23 cellular contexts compared by ENCODE assay signal in genomic region chr19:46186717-46187101, GRCh38. TPM values are rescaled to one million over a fixed set of nuclear protein-coding genes. Genes with fewer than 3 reads are reported as not detected.
"Had no signal": no experiment of that assay in that cellular context is flagged by ENCODE, and none has a peak within 500 bp of the region (broad histone marks: within the 10 kb centered on the region; RNA-seq: fewer than 3 reads in every experiment).

No MANE protein-coding gene starts in this region.

- ATAC-seq: gastrocnemius medialis; naive thymus-derived CD8-positive, alpha-beta T cell; sciatic nerve; stimulated activated effector memory CD8-positive, alpha-beta T cell treated with anti-CD3 and anti-CD28 coated beads, Interleukin-12 subunit alpha, Interleukin-12 subunit beta, amount 100 ng/mL, for 72 hours had no signal

- H3K4me3 ChIP-seq: colonic mucosa, gastrocnemius medialis, ovary, thoracic aorta had no signal

- H3K9me3 ChIP-seq: colonic mucosa, gastrocnemius medialis, ovary, thoracic aorta had no signal

- DNase-seq: activated CD4-positive, alpha-beta T cell treated with anti-CD3 and anti-CD28 coated beads for 1 hour; activated CD4-positive, alpha-beta T cell treated with anti-CD3 and anti-CD28 coated beads, Interleukin-2, amount 50 U/mL, for 48 hours; activated gamma-delta T cell treated with Interleukin-2 at 50 U/mL for 16 hours; anterior cingulate cortex; brain microvascular endothelial cell; central memory CD4-positive, alpha-beta T cell; colonic mucosa; erythroblast; gastrocnemius medialis; head of caudate nucleus; naive thymus-derived CD8-positive, alpha-beta T cell; ovary; stimulated activated CD4-positive, alpha-beta T cell treated with anti-CD3 and anti-CD28 coated beads, Interleukin-4, amount 100 ng/mL, for 24 hours; SW 1271; T-helper 2 cell; WERI-Rb-1 had no signal

- H3K4me1 ChIP-seq: colonic mucosa, gastrocnemius medialis had no signal

- H3K27me3 ChIP-seq: colonic mucosa, ovary had no signal

- H3K27ac ChIP-seq: brain microvascular endothelial cell, colonic mucosa, gastrocnemius medialis, ovary, thoracic aorta, WERI-Rb-1 had no signal

- H3K36me3 ChIP-seq: brain microvascular endothelial cell, colonic mucosa, gastrocnemius medialis, ovary, thoracic aorta, WERI-Rb-1 had no signal

RNA-seq across cellular contexts. Expression of gene IGFL2, which starts 38.7 kb away (rescaled TPM):
- total RNA-seq: gastrocnemius medialis; mucosa of gallbladder; naive thymus-derived CD8-positive, alpha-beta T cell; ureter had no signal
- polyA plus RNA-seq: liver; naive thymus-derived CD8-positive, alpha-beta T cell; ovary had no signal

RNA-seq across cellular contexts. Expression of gene IGFL1, which starts 42.8 kb away (rescaled TPM):
- total RNA-seq: activated T-helper 1 cell treated with anti-CD3 and anti-CD28 coated beads, Interleukin-12 subunit alpha, Interleukin-12 subunit beta, Interleukin-2, Interleukin-4 antibody, amounts not matched to agents 30 ng/mL and 10 ng/mL and 1 ng/mL, durations not matched to agents 14 hours and 24 hours and 36 hours; colonic mucosa; gastrocnemius medialis; liver; mucosa of gallbladder; naive thymus-derived CD8-positive, alpha-beta T cell; ovary; sciatic nerve; thoracic aorta had no signal
- polyA plus RNA-seq: liver; naive thymus-derived CD8-positive, alpha-beta T cell; ovary had no signal
